In genomic region chr2:86695053-86695691, GRCh38 we compare ENCODE assay signal across 12 cellular contexts. TPM values are rescaled to one million over a fixed set of nuclear protein-coding genes. Genes with fewer than 3 reads are reported as not detected.
A peak's percentile ranks its signal among the peaks of the same experiment; 100 is the strongest.
DNase-seq lines count a peak whose midpoint lies in the region; ATAC-seq and TF ChIP-seq lines count a peak whose summit lies in the region.
"Had no signal": no experiment of that assay in that cellular context is flagged by ENCODE, and none has a peak within 500 bp of the region (broad histone marks: within the 10 kb centered on the region; RNA-seq: fewer than 3 reads in every experiment).

No MANE protein-coding gene starts in this region.

- intact Hi-C loops in Panc1 (cut with micrococcal nuclease; ENCODE audit: unreplicated experiment) = no loop called here
- intact Hi-C loops in transverse colon (cut with DNase I; ENCODE audit: low total_unique reads) = no loop called here
- intact Hi-C loops in sigmoid colon (cut with DNase I) = no loop called here

- POLR2A ChIA-PET in Panc1 (lab: Charles Lee) = no interaction called here

- TF ChIP-seq EP300 in transverse colon (IDR thresholded peaks at IDR 0.05; ENCODE audit: low read depth) = peak; percentile 6
- TF ChIP-seq EP300 in sigmoid colon (IDR thresholded peaks at IDR 0.05) = no peak

- H3K4me3 ChIP-seq in Panc1 (ENCODE audit: low read depth in 2 of 2, low read length in 2 of 2) (no peak overlapping the region), transverse colon (no peak overlapping the region), sigmoid colon (no peak overlapping the region)
- H3K4me3 ChIP-seq: prostate gland had no signal

- H3K27ac ChIP-seq in Panc1 (ENCODE audit: low read length) = no peak overlapping the region
- H3K27ac ChIP-seq in transverse colon = no peak overlapping the region
- H3K27ac ChIP-seq in sigmoid colon = no peak overlapping the region
- H3K27ac ChIP-seq in substantia nigra (ENCODE audit: low read depth, low read length, poor library complexity, severe bottlenecking) = no peak overlapping the region
- H3K27ac ChIP-seq: prostate gland had no signal

- no TSS peak for BruUV-seq in Panc1 (replicated peaks; lab: Mats Ljungman, UMichigan)

- DNase-seq in stimulated activated CD4-positive, alpha-beta T cell treated with anti-CD3 and anti-CD28 coated beads, Interleukin-15, amount 100 ng/mL, for 24 hours = peak; percentile 13
- DNase-seq in stimulated activated CD4-positive, alpha-beta T cell treated with anti-CD3 and anti-CD28 coated beads, Interleukin-4, amount 100 ng/mL, for 24 hours = no peak
- DNase-seq in Panc1 (ENCODE audit: low read depth, low spot score) = no peak
- DNase-seq in erythroblast (lab: John Stamatoyannopoulos, UW) = peak; percentile 6 to 44
- DNase-seq in transverse colon = peak; percentile 39
- no peak for DNase-seq in sigmoid colon
- no peak for DNase-seq in substantia nigra (lab: John Stamatoyannopoulos, UW)
- no peak for DNase-seq in NCI-H748 (lab: John Stamatoyannopoulos, UW; ENCODE audit: unreplicated experiment)
- DNase-seq: AML-193; stimulated activated CD4-positive, alpha-beta T cell treated with anti-CD3 and anti-CD28 coated beads, Interleukin-4, amount 100 ng/mL, for 1 hour; stimulated activated naive CD4-positive, alpha-beta T cell treated with Interleukin-2 at 50 U/mL for 16 hours had no signal

- TF ChIP-seq CTCF in Panc1 (IDR thresholded peaks at IDR 0.05) (no peak), transverse colon (IDR thresholded peaks at IDR 0.05) (no peak), sigmoid colon (IDR thresholded peaks at IDR 0.05) (no peak)

- TF ChIP-seq POLR2A in erythroblast (IDR thresholded peaks at IDR 0.05; ENCODE audit: low read length) = no peak
- no peak for TF ChIP-seq POLR2A in transverse colon (IDR thresholded peaks at IDR 0.05)
- no peak for TF ChIP-seq POLR2A in sigmoid colon (IDR thresholded peaks at IDR 0.05)

- ATAC-seq in Panc1 = peak; percentile 58

- no peaks in the 10 kb centered on the region for H3K4me1 ChIP-seq in Panc1 (ENCODE audit: control insufficient read depth, insufficient read depth, low read length)
- H3K4me1 ChIP-seq in transverse colon = no peaks in the 10 kb centered on the region
- no peaks in the 10 kb centered on the region for H3K4me1 ChIP-seq in sigmoid colon
- H3K4me1 ChIP-seq: prostate gland had no signal

- H3K9me3 ChIP-seq in Panc1 (ENCODE audit: control insufficient read depth, insufficient read depth, low read depth, low read length) (peaks cover 13% of the 10 kb centered on the region; the same call in 1 of the 2 replicates), transverse colon (peaks cover 0 to 8% of the 10 kb centered on the region in 2 donors), sigmoid colon (peaks cover 0 to 3% (median 0%) of the 10 kb centered on the region in 4 donors)
- H3K9me3 ChIP-seq: prostate gland had no signal

- in situ Hi-C loops in Panc1 (cut with HindIII; ENCODE audit: low pct_unique_long_range_greater_than_20kb, low sequenced_read_pairs) = no loop called here
- in situ Hi-C loops in transverse colon (cut with MboI; ENCODE audit: low pct_ligation_motif_present in 1 of 4, low pct_unique_long_range_greater_than_20kb in 1 of 4, low sequenced_read_pairs in 3 of 4) = loop anchor here in 1 of 4 donors (25.0 kb wide), 1 partner anchor 133 kb away; the partner anchor contains the start of gene CHMP3

- WGBS in transverse colon (ENCODE audit: low coverage in 1 of 2), 2 donors = 81 to 94% methylated on average over 6 to 9 of the region's 9 CpGs
- WGBS in sigmoid colon, 2 donors = 79 to 87% methylated on average over 9 of the region's 9 CpGs

- no peaks in the 10 kb centered on the region for H3K27me3 ChIP-seq in Panc1 (ENCODE audit: control insufficient read depth, insufficient read depth, low read length)
- H3K27me3 ChIP-seq in transverse colon = no peaks in the 10 kb centered on the region
- no peaks in the 10 kb centered on the region for H3K27me3 ChIP-seq in sigmoid colon

- CTCF ChIA-PET in Panc1 (lab: Charles Lee) = no interaction called here

- H3K36me3 ChIP-seq in Panc1 (ENCODE audit: control insufficient read depth, insufficient read depth, low read length) (no peaks in the 10 kb centered on the region), transverse colon (no peaks in the 10 kb centered on the region), sigmoid colon (no peaks in the 10 kb centered on the region)
- H3K36me3 ChIP-seq: prostate gland had no signal

RNA-seq across cellular contexts. Expression of gene RMND5A, which starts 24.9 kb away (rescaled TPM):
- total RNA-seq in Panc1 (2021; ENCODE audit: unreplicated experiment) = 42.8 TPM
- polyA plus RNA-seq in Panc1 (2012; ENCODE audit: insufficient read length) = 15.1 TPM
- 10 to 100 TPM; 58.1 to 94.8 (median 72.4) TPM for total RNA-seq in transverse colon
- total RNA-seq in sigmoid colon = 10 to 100 TPM; 42.4 to 58.9 (median 52.1) TPM
- 10 to 100 TPM; 19.9 to 35.6 (median 29.4) TPM for polyA plus RNA-seq in sigmoid colon

Comparison
In these comparisons a context has a peak if more than half of its experiments do, and no peak if none do; other contexts are left out.
1. DNase-seq: peak in stimulated activated CD4-positive, alpha-beta T cell treated with anti-CD3 and anti-CD28 coated beads, Interleukin-15, amount 100 ng/mL, for 24 hours (single experiment), erythroblast (2 of 2) and transverse colon (single experiment); none in stimulated activated CD4-positive, alpha-beta T cell treated with anti-CD3 and anti-CD28 coated beads, Interleukin-4, amount 100 ng/mL, for 24 hours (single experiment), Panc1 (single experiment), sigmoid colon (single experiment), substantia nigra (0 of 49) and NCI-H748 (single experiment).